Comparison of ENCODE assay signal across 21 cellular contexts in genomic region chr16:77220427-77220826, GRCh38. TPM values are rescaled to one million over a fixed set of nuclear protein-coding genes. Genes with fewer than 3 reads are reported as not detected.
DNase-seq lines count a peak whose midpoint lies in the region; ATAC-seq and TF ChIP-seq lines count a peak whose summit lies in the region.
"Had no signal": no experiment of that assay in that cellular context is flagged by ENCODE, and none has a peak within 500 bp of the region (broad histone marks: within the 10 kb centered on the region; RNA-seq: fewer than 3 reads in every experiment).

No MANE protein-coding gene starts in this region.

- H3K4me1 Mint-ChIP-seq in GM23338, result peaks cover 15% of the 10 kb centered on the region; the same call in 2 of the 3 replicates
- H3K4me1 Mint-ChIP-seq: IgD-negative memory B cell had no signal

- intact Hi-C loops in adrenal gland (cut with DNase I), result no loop called here

- peaks cover 0 to 22% (median 18%) of the 10 kb centered on the region in 10 experiments; a peak in 15 of 20 replicates for H3K4me1 ChIP-seq in BLaER1 treated with 17β-estradiol and CSF1 and Interleukin-3, amounts not matched to agents 10 nM and 100 nM
- H3K4me1 ChIP-seq in GM23338 (ENCODE audit: insufficient read depth) (no peaks in the 10 kb centered on the region), adrenal gland (replicated peaks in 1 of 2) (no peaks in the 10 kb centered on the region)

- H3F3A ChIP-seq in GM23338 (replicated peaks; ENCODE audit: low read depth), result no peaks in the 10 kb centered on the region

- no peak overlapping the region for H3K4me3 Mint-ChIP-seq in GM23338
- H3K4me3 Mint-ChIP-seq: activated naive CD4-positive, alpha-beta T cell treated with anti-CD3 and anti-CD28 coated beads for 36 hours; IgD-negative memory B cell had no signal

- peaks cover 4% of the 10 kb centered on the region; the same call in 1 of the 3 replicates for H3K36me3 Mint-ChIP-seq in GM23338 (ENCODE audit: low read depth)

- H3K9ac ChIP-seq in BLaER1 treated with 17β-estradiol and CSF1 and Interleukin-3, amounts not matched to agents 10 nM and 100 nM, result peak overlapping the region in 1 of 11 experiments; percentile 20; a peak in 1 of 22 replicates
- H3K9ac ChIP-seq: GM23248 had no signal

- H3K9me3 Mint-ChIP-seq in GM23338, result no peaks in the 10 kb centered on the region
- H3K9me3 Mint-ChIP-seq: activated naive CD4-positive, alpha-beta T cell treated with anti-CD3 and anti-CD28 coated beads for 36 hours; IgD-negative memory B cell had no signal

- no peaks in the 10 kb centered on the region for H3K9me3 ChIP-seq in BLaER1 treated with 17β-estradiol and CSF1 and Interleukin-3, amounts not matched to agents 10 nM and 100 nM (replicated peaks in 1 of 11)
- no peaks in the 10 kb centered on the region for H3K9me3 ChIP-seq in adrenal gland (replicated peaks in 1 of 3)
- H3K9me3 ChIP-seq: mucosa of descending colon had no signal

- no peak overlapping the region for H2AFZ ChIP-seq in GM23338
- H2AFZ ChIP-seq: GM23248 had no signal

- H3K27me3 Mint-ChIP-seq in GM23338 (ENCODE audit: insufficient read depth, low read depth, poor library complexity), result peaks cover 3% of the 10 kb centered on the region

- no peaks in the 10 kb centered on the region for H3K27me3 ChIP-seq in BLaER1 treated with 17β-estradiol and CSF1 and Interleukin-3, amounts not matched to agents 10 nM and 100 nM
- H3K27me3 ChIP-seq in GM23338 (ENCODE audit: insufficient read depth) (no peaks in the 10 kb centered on the region), adrenal gland (no peaks in the 10 kb centered on the region)
- H3K27me3 ChIP-seq: brain microvascular endothelial cell had no signal

- WGBS in adrenal gland, 4 donors, result 52 to 88% (median 56%) methylated on average over 1 to 3 of the region's 3 CpGs

- no peak overlapping the region; a peak in 1 of 22 replicates for H3K27ac ChIP-seq in BLaER1 treated with 17β-estradiol and CSF1 and Interleukin-3, amounts not matched to agents 10 nM and 100 nM
- H3K27ac ChIP-seq in GM23338 (ENCODE audit: low read depth) (no peak overlapping the region), adrenal gland (no peak overlapping the region)
- H3K27ac ChIP-seq: brain microvascular endothelial cell, dorsolateral prefrontal cortex, GM23248 had no signal

- H3K4me3 ChIP-seq in BLaER1 treated with 17β-estradiol and CSF1 and Interleukin-3, amounts not matched to agents 10 nM and 100 nM, result no peak overlapping the region
- H3K4me3 ChIP-seq in GM23338 (no peak overlapping the region), adrenal gland (no peak overlapping the region)
- H3K4me3 ChIP-seq: dorsolateral prefrontal cortex, GM23248, mucosa of descending colon had no signal

- TF ChIP-seq CTCF in GM23338 (conservative IDR thresholded peaks at IDR 0.05; ENCODE audit: low read depth in 2 of 2) (no peak), adrenal gland (IDR thresholded peaks at IDR 0.05) (no peak)

- peaks cover 0 to 29% (median 9%) of the 10 kb centered on the region in 11 experiments; a peak in 9 of 22 replicates for H3K36me3 ChIP-seq in BLaER1 treated with 17β-estradiol and CSF1 and Interleukin-3, amounts not matched to agents 10 nM and 100 nM
- H3K36me3 ChIP-seq in GM23338 (ENCODE audit: insufficient read depth), result no peaks in the 10 kb centered on the region
- H3K36me3 ChIP-seq in adrenal gland (replicated peaks in 1 of 2), result no peaks in the 10 kb centered on the region
- H3K36me3 ChIP-seq: brain microvascular endothelial cell had no signal

- H3K79me2 ChIP-seq in GM23338 (replicated peaks; ENCODE audit: insufficient read depth), result no peaks in the 10 kb centered on the region

- H3K27ac Mint-ChIP-seq in GM23338, result no peak overlapping the region
- H3K27ac Mint-ChIP-seq: activated naive CD4-positive, alpha-beta T cell treated with anti-CD3 and anti-CD28 coated beads for 36 hours had no signal

- H4K20me1 ChIP-seq in BLaER1 treated with 17β-estradiol and CSF1 and Interleukin-3, amounts not matched to agents 10 nM and 100 nM, result no peaks in the 10 kb centered on the region
- no peaks in the 10 kb centered on the region for H4K20me1 ChIP-seq in GM23338 (replicated peaks; ENCODE audit: insufficient read depth)

- H3K9me2 ChIP-seq in GM23338 (ENCODE audit: insufficient read depth), result no peaks in the 10 kb centered on the region

- H3K4me2 ChIP-seq in BLaER1 treated with 17β-estradiol and CSF1 and Interleukin-3, amounts not matched to agents 10 nM and 100 nM, result peak overlapping the region in 8 of 11 experiments; percentile 3 to 82 (median 64); a peak in 13 of 22 replicates
- H3K4me2 ChIP-seq in GM23338, result no peak overlapping the region

- DNase-seq in GM23338 (ENCODE audit: low spot score) (no peak), Ammon's horn (ENCODE audit: low spot score) (no peak), adrenal gland (no peak), inferior parietal cortex (ENCODE audit: extremely low spot score) (no peak)
- no peak for DNase-seq in central memory CD4-positive, alpha-beta T cell
- DNase-seq: ACHN; activated naive CD4-positive, alpha-beta T cell treated with anti-CD3 and anti-CD28 coated beads for 36 hours; brain microvascular endothelial cell; dorsolateral prefrontal cortex; GM23248; kidney glomerular epithelial cell; mucosa of descending colon; NCI-H1092; NCI-H2171; NCI-H82; nucleus accumbens had no signal

- ATAC-seq in GM19023 (IDR thresholded peaks at IDR 0.05; ENCODE audit: unreplicated experiment) (peak; percentile 78), GM23338 (peak; percentile 47; the same call in 2 of the 3 replicates), HG03103 (IDR thresholded peaks at IDR 0.05; ENCODE audit: low read depth, unreplicated experiment) (peak; percentile 67)
- ATAC-seq: mucosa of descending colon, sciatic nerve had no signal

- no peak for TF ChIP-seq POLR2A in adrenal gland (IDR thresholded peaks at IDR 0.05)

TF ChIP-seq in GM23338, 12 proteins besides CTCF, POLR2A, EP300 and RAD21:
- TF ChIP-seq CREB1 (CRISPR knock-in tag; IDR thresholded peaks at IDR 0.05; ENCODE audit: low read depth), result no peak
- TF ChIP-seq ETS1 (IDR thresholded peaks at IDR 0.05), result no peak
- TF ChIP-seq EZH2 (IDR thresholded peaks at IDR 0.05; ENCODE audit: low read depth, unreplicated experiment), result no peak
- TF ChIP-seq STAT1 (IDR thresholded peaks at IDR 0.05; ENCODE audit: unreplicated experiment), result no peak
- no peak for TF ChIP-seq REST (IDR thresholded peaks at IDR 0.05; ENCODE audit: unreplicated experiment)
- TF ChIP-seq ZNF331 (CRISPR knock-in tag; IDR thresholded peaks at IDR 0.05; ENCODE audit: low read depth), result no peak
- TF ChIP-seq EZH2phosphoT487 (IDR thresholded peaks at IDR 0.05; ENCODE audit: unreplicated experiment), result no peak
- no peak for TF ChIP-seq POLR2AphosphoS5 (IDR thresholded peaks at IDR 0.05; ENCODE audit: low read depth)
- no peak for TF ChIP-seq ZNF114 (CRISPR knock-in tag; IDR thresholded peaks at IDR 0.05)

RNA-seq across cellular contexts. Expression of gene SYCE1L, which starts 21.2 kb away (rescaled TPM):
- total RNA-seq in GM23338 (2014; rRNA removed; shearing (Covaris generic)), result 0.74 and 3.9 TPM in 2 replicates
- polyA plus RNA-seq in GM23338 (2016; fragmentation: Nextera tagmentation; extraction: Ambion mirVana) (5.8 and 5.9 TPM in 2 replicates), adrenal gland (10 to 100 TPM in 1 of 3 donors, 1 to 10 TPM in 1, not detected in 1; 3.5 to 10.8 TPM)
- 1 to 10 TPM in 5 of 8 donors, under 1 TPM in 1, not detected in 2; 0.42 to 4.6 (median 1.8) TPM for total RNA-seq in adrenal gland
- total RNA-seq: GM23248 had no signal
- polyA plus RNA-seq: GM23248 had no signal

RNA-seq across cellular contexts. Expression of gene MON1B, which starts 29.4 kb away (rescaled TPM):
- total RNA-seq in GM23338 (2014; rRNA removed; shearing (Covaris generic)), result 23.7 and 30.2 TPM in 2 replicates
- polyA plus RNA-seq in GM23338 (2016; fragmentation: Nextera tagmentation; extraction: Ambion mirVana), result 9.7 and 10.0 TPM in 2 replicates
- 10 to 100 TPM; 18.0 to 94.0 (median 41.7) TPM for total RNA-seq in adrenal gland
- polyA plus RNA-seq in adrenal gland, result 10 to 100 TPM; 15.6 to 22.0 (median 17.1) TPM
